Comparison of ENCODE assay signal across 1 cellular context in the genomic region with DNA sequence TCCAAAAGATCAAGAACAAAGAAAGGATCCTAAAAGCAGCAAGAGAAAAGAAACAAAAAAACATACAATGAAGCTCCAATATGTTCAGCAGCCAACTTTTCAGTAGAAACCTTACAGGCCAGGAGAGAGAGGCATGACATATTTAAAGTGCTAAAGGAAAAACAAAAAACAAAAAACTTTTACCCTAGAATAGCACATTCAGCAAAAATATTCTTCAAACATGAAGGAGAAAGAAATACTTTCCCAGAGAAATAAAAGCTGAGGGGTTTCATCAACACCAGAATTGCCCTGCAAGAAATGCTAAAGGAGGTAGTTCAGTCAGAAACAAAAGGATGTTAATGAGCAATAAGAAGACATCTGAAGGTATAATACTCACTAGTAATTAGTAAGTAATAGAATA.
TF ChIP-seq lines count a peak whose summit lies in the region.

No MANE protein-coding gene starts in this region.

TF ChIP-seq in A549, 52 proteins besides CTCF, POLR2A, EP300 and RAD21 (continued from another document):
- TF ChIP-seq, protein P1, sequence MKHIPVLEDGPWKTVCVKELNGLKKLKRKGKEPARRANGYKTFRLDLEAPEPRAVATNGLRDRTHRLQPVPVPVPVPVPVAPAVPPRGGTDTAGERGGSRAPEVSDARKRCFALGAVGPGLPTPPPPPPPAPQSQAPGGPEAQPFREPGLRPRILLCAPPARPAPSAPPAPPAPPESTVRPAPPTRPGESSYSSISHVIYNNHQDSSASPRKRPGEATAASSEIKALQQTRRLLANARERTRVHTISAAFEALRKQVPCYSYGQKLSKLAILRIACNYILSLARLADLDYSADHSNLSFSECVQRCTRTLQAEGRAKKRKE (CRISPR knock-in tag; IDR thresholded peaks at IDR 0.05; ENCODE audit: low read depth), result no peak
- peak; percentile 55 for TF ChIP-seq MAFK (IDR thresholded peaks at IDR 0.05; ENCODE audit: partially characterized antibody)
- TF ChIP-seq CHD4 (IDR thresholded peaks at IDR 0.05; ENCODE audit: borderline replicate concordance), result no peak
- no peak for TF ChIP-seq PHF8 (IDR thresholded peaks at IDR 0.05; ENCODE audit: borderline replicate concordance, low read depth)
